ENCODE assay signal across 8 cellular contexts in genomic region chr3:151227438-151228290, GRCh38. TPM values are rescaled to one million over a fixed set of nuclear protein-coding genes. Genes with fewer than 3 reads are reported as not detected.
DNase-seq lines count a peak whose midpoint lies in the region; ATAC-seq and TF ChIP-seq lines count a peak whose summit lies in the region.

No MANE protein-coding gene starts in this region.

- H3K9me3 Mint-ChIP-seq in activated CD4-positive, alpha-beta T cell treated with anti-CD3 and anti-CD28 coated beads, Interleukin-2, amount 10 ng/mL, durations not matched to agents 24 days and 14 days = no peaks in the 10 kb centered on the region

- 32 to 39% methylated on average over 9 of the region's 9 CpGs for WGBS in lower leg skin, 2 donors

- H3K27ac Mint-ChIP-seq in activated CD4-positive, alpha-beta T cell treated with anti-CD3 and anti-CD28 coated beads, Interleukin-2, amount 10 ng/mL, durations not matched to agents 24 days and 14 days = peak overlapping the region; percentile 74

- TF ChIP-seq CTCF in coronary artery (IDR thresholded peaks at IDR 0.05) (peak; percentile 75), lower leg skin (IDR thresholded peaks at IDR 0.05) (peak in 2 of 3 donors; percentile 16 to 78)

- H3K4me3 ChIP-seq in coronary artery (peak overlapping the region; percentile 36), lower leg skin (ENCODE audit: low read depth, poor library complexity, severe bottlenecking) (no peak overlapping the region)

- TF ChIP-seq POLR2A in lower leg skin (IDR thresholded peaks at IDR 0.05) = no peak

- H3K4me1 Mint-ChIP-seq in activated CD4-positive, alpha-beta T cell treated with anti-CD3 and anti-CD28 coated beads, Interleukin-2, amount 10 ng/mL, durations not matched to agents 24 days and 14 days = peaks cover 56% of the 10 kb centered on the region

- H3K27ac ChIP-seq in coronary artery = peak overlapping the region in 1 of 2 donors; percentile 49

- ATAC-seq in GM18511 (IDR thresholded peaks at IDR 0.05; ENCODE audit: unreplicated experiment) (peak; percentile 92), HG03025 (IDR thresholded peaks at IDR 0.05; ENCODE audit: low FRiP score, unreplicated experiment) (peak; percentile 96)

- peak overlapping the region; percentile 44 for H3K4me3 Mint-ChIP-seq in activated CD4-positive, alpha-beta T cell treated with anti-CD3 and anti-CD28 coated beads, Interleukin-2, amount 10 ng/mL, durations not matched to agents 24 days and 14 days

- DNase-seq in AG08395 (ENCODE audit: low spot score) (peak; percentile 79), NCI-H2171 (lab: John Stamatoyannopoulos, UW) (peak; percentile 47), coronary artery (ENCODE audit: low spot score) (no peak), lower leg skin (ENCODE audit: low spot score in 2 of 2) (peak; percentile 72 to 92)
- DNase-seq in activated CD4-positive, alpha-beta T cell treated with anti-CD3 and anti-CD28 coated beads, Interleukin-2, amount 10 ng/mL, durations not matched to agents 24 days and 14 days = peak; percentile 94
- DNase-seq in stimulated activated CD4-positive, alpha-beta T cell treated with anti-CD3 and anti-CD28 coated beads, Interleukin-4, amount 100 ng/mL, for 48 hours (ENCODE audit: low read depth in 2 of 2) = peak; percentile 66 to 69

- peaks cover 6% of the 10 kb centered on the region for H3K36me3 Mint-ChIP-seq in activated CD4-positive, alpha-beta T cell treated with anti-CD3 and anti-CD28 coated beads, Interleukin-2, amount 10 ng/mL, durations not matched to agents 24 days and 14 days (ENCODE audit: low read depth)

- intact Hi-C loops in activated CD4-positive, alpha-beta T cell treated with anti-CD3 and anti-CD28 coated beads, Interleukin-2, amount 10 ng/mL, durations not matched to agents 24 days and 14 days (cut with micrococcal nuclease) = loop anchor here (1.0 to 5.0 kb wide), 11 partner anchors 17 to 690 kb away; partner anchors contain the start of gene P2RY14
- intact Hi-C loops in lower leg skin (cut with DNase I; ENCODE audit: low total_unique reads) = loop anchor here (10.0 kb wide), 2 partner anchors 53 to 57 kb away; no protein-coding TSS in a partner anchor

- H3K27me3 Mint-ChIP-seq in activated CD4-positive, alpha-beta T cell treated with anti-CD3 and anti-CD28 coated beads, Interleukin-2, amount 10 ng/mL, durations not matched to agents 24 days and 14 days = no peaks in the 10 kb centered on the region

RNA-seq across cellular contexts. Expression of gene GPR171, which starts 24.6 kb away (rescaled TPM):
- total RNA-seq in activated CD4-positive, alpha-beta T cell treated with anti-CD3 and anti-CD28 coated beads, Interleukin-2, amount 10 ng/mL, durations not matched to agents 24 days and 14 days = 159 and 164 TPM in 2 replicates
- total RNA-seq in lower leg skin = under 1 TPM in 2 of 4 donors, not detected in 2; 0.55 to 0.68 TPM

RNA-seq across cellular contexts. Expression of gene P2RY14, which starts 50.7 kb away (rescaled TPM):
- total RNA-seq in activated CD4-positive, alpha-beta T cell treated with anti-CD3 and anti-CD28 coated beads, Interleukin-2, amount 10 ng/mL, durations not matched to agents 24 days and 14 days = 2.5 and 3.0 TPM in 2 replicates
- total RNA-seq in lower leg skin = 1 to 10 TPM; 1.8 to 3.7 (median 2.8) TPM

Comparison
In these comparisons a context has a peak if more than half of its experiments do, and no peak if none do; other contexts are left out.
1. RNA of gene GPR171, which starts 24.6 kb away (total RNA-seq): 159 to 164 TPM in activated CD4-positive, alpha-beta T cell treated with anti-CD3 and anti-CD28 coated beads, Interleukin-2, amount 10 ng/mL, durations not matched to agents 24 days and 14 days; 0.55 to 0.68 TPM in lower leg skin; every median in the first group is over 10 times any median in the second.